8 cellular contexts compared by ENCODE assay signal in genomic region chr1:203289982-203290260, GRCh38. TPM values are rescaled to one million over a fixed set of nuclear protein-coding genes. Genes with fewer than 3 reads are reported as not detected.
DNase-seq lines count a peak whose midpoint lies in the region; ATAC-seq and TF ChIP-seq lines count a peak whose summit lies in the region.

No MANE protein-coding gene starts in this region.

- no peaks in the 10 kb centered on the region for H3K27me3 Mint-ChIP-seq in CD4-positive, alpha-beta memory T cell
- no peaks in the 10 kb centered on the region for H3K27me3 Mint-ChIP-seq in effector memory CD8-positive, alpha-beta T cell
- H3K27me3 Mint-ChIP-seq in osteocyte (ENCODE audit: unreplicated experiment) = peaks cover 3% of the 10 kb centered on the region

- no peaks in the 10 kb centered on the region for H3K9me3 ChIP-seq in CD4-positive, alpha-beta memory T cell (ENCODE audit: control insufficient read depth in 1 of 2, low read length in 2 of 2)
- H3K9me3 ChIP-seq in MM.1S (replicated peaks; ENCODE audit: insufficient read depth, low read length) = no peaks in the 10 kb centered on the region

- H3K79me2 ChIP-seq in MM.1S (ENCODE audit: low read length) = peaks cover 25% of the 10 kb centered on the region

- POLR2A ChIA-PET in CD4-positive, alpha-beta memory T cell (lab: Charles Lee; ENCODE audit: partially characterized antibody) = interaction anchor here (0.8 to 23.9 kb wide), 11 partner anchors 16 to 388 kb away, joined by 3 to 877 read pairs (median 9); partner anchors contain the start of genes ATP2B4 and BTG2

- peak overlapping the region; percentile 98 to 100 (median 100) for H3K27ac Mint-ChIP-seq in CD4-positive, alpha-beta memory T cell
- H3K27ac Mint-ChIP-seq in effector memory CD8-positive, alpha-beta T cell = peak overlapping the region; percentile 99
- peak overlapping the region; percentile 67 for H3K27ac Mint-ChIP-seq in osteocyte (ENCODE audit: unreplicated experiment)

- H3K9ac ChIP-seq in MM.1S (ENCODE audit: low read length) = peak overlapping the region; percentile 96

- H3K4me2 ChIP-seq in MM.1S (ENCODE audit: low read depth, low read length) = peak overlapping the region; percentile 84

- no peak for DNase-seq in CD4-positive, alpha-beta memory T cell
- DNase-seq in MM.1S = no peak
- no peak for DNase-seq in effector memory CD8-positive, alpha-beta T cell
- DNase-seq in osteocyte (ENCODE audit: extremely low spot score, unreplicated experiment) = no peak
- DNase-seq in retina = no peak
- no peak for DNase-seq in NCI-H2081 treated with DMSO at 0.1 percent for 48 hours (lab: John Stamatoyannopoulos, UW)

- peaks cover 49% of the 10 kb centered on the region for H3F3A ChIP-seq in MM.1S (ENCODE audit: insufficient read depth, low read length)

- peaks cover 0 to 4% (median 0%) of the 10 kb centered on the region in 8 donors for H3K9me3 Mint-ChIP-seq in CD4-positive, alpha-beta memory T cell
- H3K9me3 Mint-ChIP-seq in effector memory CD8-positive, alpha-beta T cell = no peaks in the 10 kb centered on the region
- no peaks in the 10 kb centered on the region for H3K9me3 Mint-ChIP-seq in osteocyte (ENCODE audit: unreplicated experiment)

- no peaks in the 10 kb centered on the region for H4K20me1 ChIP-seq in MM.1S (ENCODE audit: insufficient read depth, low read length)

- intact Hi-C loops in CD4-positive, alpha-beta memory T cell (cut with micrococcal nuclease) = loop anchor here (1.0 kb wide), 1 partner anchor 15 kb away; the partner anchor contains the start of gene BTG2

- H3K27ac ChIP-seq in CD4-positive, alpha-beta memory T cell (ENCODE audit: low read depth, low read length) = peak overlapping the region; percentile 97
- peak overlapping the region; percentile 97 for H3K27ac ChIP-seq in MM.1S (ENCODE audit: low read length)

- peaks cover 48 to 69% (median 58%) of the 10 kb centered on the region in 4 donors for H3K4me1 Mint-ChIP-seq in CD4-positive, alpha-beta memory T cell
- H3K4me1 Mint-ChIP-seq in effector memory CD8-positive, alpha-beta T cell (ENCODE audit: low read depth in 2 of 2) = peaks cover 51 to 59% of the 10 kb centered on the region in 2 donors
- peaks cover 48% of the 10 kb centered on the region for H3K4me1 Mint-ChIP-seq in osteocyte (ENCODE audit: unreplicated experiment)

- H3K4me3 Mint-ChIP-seq in CD4-positive, alpha-beta memory T cell = peak overlapping the region; percentile 75 to 89 (median 84)
- peak overlapping the region; percentile 73 to 83 for H3K4me3 Mint-ChIP-seq in effector memory CD8-positive, alpha-beta T cell
- no peak overlapping the region for H3K4me3 Mint-ChIP-seq in osteocyte (ENCODE audit: unreplicated experiment)

- no peak overlapping the region for H2AFZ ChIP-seq in MM.1S (ENCODE audit: low read length)

- H3K4me3 ChIP-seq in CD4-positive, alpha-beta memory T cell (ENCODE audit: low read length in 2 of 2) = peak overlapping the region; percentile 11 to 65
- H3K4me3 ChIP-seq in MM.1S (ENCODE audit: low read length) = peak overlapping the region; percentile 55

- peaks cover 0 to 7% of the 10 kb centered on the region in 2 donors for H3K36me3 Mint-ChIP-seq in CD4-positive, alpha-beta memory T cell
- H3K36me3 Mint-ChIP-seq in effector memory CD8-positive, alpha-beta T cell (ENCODE audit: insufficient read depth) = peaks cover 38% of the 10 kb centered on the region
- H3K36me3 Mint-ChIP-seq in osteocyte (ENCODE audit: unreplicated experiment) = no peaks in the 10 kb centered on the region

- H3K9me2 ChIP-seq in MM.1S (replicated peaks; ENCODE audit: insufficient read depth, low read length) = no peaks in the 10 kb centered on the region

- no peak for ATAC-seq in effector memory CD8-positive, alpha-beta T cell (replicated peaks)
- ATAC-seq in GM19463 (IDR thresholded peaks at IDR 0.05; ENCODE audit: unreplicated experiment) (no peak), SK-N-SH treated with all-trans-retinoic acid at 6 μM for 48 hours (no peak)

- CTCF ChIA-PET in CD4-positive, alpha-beta memory T cell (lab: Charles Lee; ENCODE audit: partially characterized antibody) = interaction anchor here (1.8 to 15.2 kb wide), 8 partner anchors 13 to 49 kb away, joined by 7 to 178 read pairs (median 85); partner anchors contain the start of gene BTG2

- H3K27me3 ChIP-seq in CD4-positive, alpha-beta memory T cell (ENCODE audit: insufficient read depth, low read length) = no peaks in the 10 kb centered on the region
- H3K27me3 ChIP-seq in MM.1S (replicated peaks; ENCODE audit: insufficient read depth, low read length) = no peaks in the 10 kb centered on the region

- no peaks in the 10 kb centered on the region for H3K36me3 ChIP-seq in CD4-positive, alpha-beta memory T cell (ENCODE audit: insufficient read depth, low read length)
- H3K36me3 ChIP-seq in MM.1S (replicated peaks; ENCODE audit: insufficient read depth, low read length) = no peaks in the 10 kb centered on the region

- TF ChIP-seq CTCF in MM.1S (IDR thresholded peaks at IDR 0.05; ENCODE audit: low read length) (no peak; the same call in 1 of the 2 replicates), osteocyte (IDR thresholded peaks at IDR 0.05) (no peak)

- peaks cover 61% of the 10 kb centered on the region for H3K4me1 ChIP-seq in CD4-positive, alpha-beta memory T cell (ENCODE audit: insufficient read depth, low read length)
- H3K4me1 ChIP-seq in MM.1S (ENCODE audit: low read length) = peaks cover 60% of the 10 kb centered on the region

TF ChIP-seq in SK-N-SH treated with all-trans-retinoic acid at 6 μM for 48 hours, 23 proteins besides CTCF, POLR2A, EP300 and RAD21:
- TF ChIP-seq ESRRG (CRISPR knock-in tag; IDR thresholded peaks at IDR 0.05) (no peak), TCF4 (CRISPR knock-in tag; IDR thresholded peaks at IDR 0.05; ENCODE audit: borderline replicate concordance) (no peak), CSDC2 (CRISPR knock-in tag; IDR thresholded peaks at IDR 0.05) (no peak), PPARA (CRISPR knock-in tag; IDR thresholded peaks at IDR 0.05; ENCODE audit: borderline replicate concordance) (no peak), TSHZ2 (CRISPR knock-in tag; IDR thresholded peaks at IDR 0.05) (no peak), BACH2 (CRISPR knock-in tag; IDR thresholded peaks at IDR 0.05; ENCODE audit: borderline replicate concordance) (no peak), RARB (CRISPR knock-in tag; IDR thresholded peaks at IDR 0.05) (no peak), OSR1 (CRISPR knock-in tag; IDR thresholded peaks at IDR 0.05) (no peak), CSRNP3 (CRISPR knock-in tag; IDR thresholded peaks at IDR 0.05) (no peak)
TF ChIP-seq in SK-N-SH treated with all-trans-retinoic acid at 6 μM for 48 hours: peak in this region for 0.

RNA-seq across cellular contexts. Expression of gene BTG2, which starts 15.4 kb away (rescaled TPM):
- total RNA-seq in CD4-positive, alpha-beta memory T cell = 100 to 1,000 TPM; 197 to 201 TPM
- 100 to 1,000 TPM; 123 to 288 TPM for polyA plus RNA-seq in CD4-positive, alpha-beta memory T cell
- total RNA-seq in osteocyte = 31.2 and 33.7 TPM in 2 replicates
